Comparison of ENCODE assay signal across 8 cellular contexts in the genomic region with DNA sequence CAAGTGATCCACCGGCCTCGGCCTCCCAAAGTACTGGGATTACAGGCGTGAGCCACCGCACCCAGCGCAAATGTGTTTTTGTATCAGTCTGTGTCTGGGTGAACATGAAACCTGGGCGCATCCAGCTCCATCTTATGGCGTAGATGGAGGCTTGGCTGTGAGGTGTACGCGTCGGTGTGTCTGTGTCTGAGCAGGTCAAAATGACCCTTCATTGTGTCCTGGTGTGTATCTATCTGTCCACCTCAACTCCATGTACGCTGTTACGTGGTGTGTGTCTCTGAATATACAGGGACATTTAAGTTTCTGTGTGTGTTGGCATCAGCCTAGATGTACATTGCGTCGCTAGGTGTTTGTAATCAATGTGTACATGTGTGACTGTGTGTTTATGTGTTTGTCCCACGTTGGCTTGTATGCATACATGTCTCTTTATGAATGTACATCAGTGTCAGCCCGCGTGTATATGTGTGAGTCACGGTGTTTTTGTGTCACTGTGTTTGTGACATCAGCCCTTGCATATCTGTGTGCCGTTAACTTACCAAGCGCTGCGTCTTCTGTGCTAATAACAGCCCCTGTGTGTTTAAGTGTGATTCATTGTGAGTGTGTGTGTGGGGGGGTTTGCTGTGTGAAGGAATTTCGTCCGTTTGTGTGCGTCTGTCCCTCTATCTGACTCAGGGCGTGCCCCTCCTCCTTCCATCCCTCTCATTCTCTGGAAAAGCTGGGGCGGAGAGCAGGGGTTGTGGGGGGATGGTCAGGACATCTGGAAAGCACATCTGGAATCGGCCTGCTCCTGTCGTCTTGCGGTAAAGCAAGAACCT. TPM values are rescaled to one million over a fixed set of nuclear protein-coding genes. Genes with fewer than 3 reads are reported as not detected.
DNase-seq lines count a peak whose midpoint lies in the region; ATAC-seq and TF ChIP-seq lines count a peak whose summit lies in the region.

No MANE protein-coding gene starts in this region.

- H3K36me3 ChIP-seq in ES-I3 (ENCODE audit: insufficient read depth, low read length) = peaks cover 11% of the 10 kb centered on the region; the same call in 1 of the 2 replicates

- peaks cover 24% of the 10 kb centered on the region for H3K27me3 Mint-ChIP-seq in T-helper 17 cell

- TF ChIP-seq CTCF in cardiac fibroblast (IDR thresholded peaks at IDR 0.05; ENCODE audit: low read depth, low read length) = no peak

- peak overlapping the region; percentile 1 for H3K9ac ChIP-seq in ES-I3 (ENCODE audit: low read depth, low read length)

- H3K9me3 ChIP-seq in ES-I3 (ENCODE audit: control insufficient read depth, insufficient read depth, low read length) (no peaks in the 10 kb centered on the region), T-helper 17 cell (ENCODE audit: control insufficient read depth, low read length, poor library complexity, severe bottlenecking) (no peaks in the 10 kb centered on the region)

- peaks cover 5% of the 10 kb centered on the region for H3K36me3 Mint-ChIP-seq in T-helper 17 cell (ENCODE audit: low read depth)

- peak overlapping the region; percentile 86 for H3K27ac Mint-ChIP-seq in T-helper 17 cell

- peak; percentile 43 for ATAC-seq in T-helper 17 cell
- ATAC-seq in HG02852 (IDR thresholded peaks at IDR 0.05; ENCODE audit: unreplicated experiment) = no peak

- H3K4me3 ChIP-seq in cardiac fibroblast (replicated peaks in 1 of 2; ENCODE audit: low read depth in 2 of 2, low read length in 2 of 2) = peak overlapping the region; percentile 13 to 45

- H3K4me3 Mint-ChIP-seq in T-helper 17 cell = peak overlapping the region; percentile 91

- H3K4me1 Mint-ChIP-seq in T-helper 17 cell = peaks cover 23% of the 10 kb centered on the region

- DNase-seq in T-helper 17 cell (no peak), cardiac fibroblast (ENCODE audit: low read depth in 2 of 2) (peak; percentile 98 to 100), left kidney (ENCODE audit: low read depth, low spot score) (peak; percentile 85), DMS114 treated with DMSO at 0.1 percent for 48 hours (lab: John Stamatoyannopoulos, UW; ENCODE audit: unreplicated experiment) (no peak), NCI-H82 (lab: John Stamatoyannopoulos, UW) (no peak)
- peak; percentile 42 for DNase-seq in stimulated activated CD4-positive, alpha-beta T cell treated with anti-CD3 and anti-CD28 coated beads, Interleukin-4, amount 100 ng/mL, for 1 hour

- H3K4me1 ChIP-seq in ES-I3 (ENCODE audit: insufficient read depth, low read length) = peaks cover 41% of the 10 kb centered on the region

RNA-seq across cellular contexts. Expression of a gene that starts 6.4 kb away (rescaled TPM):
- total RNA-seq in T-helper 17 cell = under 1 TPM; 0.22 to 0.44 TPM

RNA-seq across cellular contexts. Expression of a gene that starts 32.4 kb away (rescaled TPM):
- 1 to 10 TPM in 1 of 2 donors, under 1 TPM in 1; 0.75 to 1.1 TPM for total RNA-seq in T-helper 17 cell

RNA-seq across cellular contexts. Expression of a gene that starts 38.7 kb away (rescaled TPM):
- total RNA-seq in T-helper 17 cell = 100 to 1,000 TPM; 316 to 329 TPM

Comparison
In these comparisons a context has a peak if more than half of its experiments do, and no peak if none do; other contexts are left out.
1. DNase-seq: peak in cardiac fibroblast (2 of 2), left kidney (single experiment) and stimulated activated CD4-positive, alpha-beta T cell treated with anti-CD3 and anti-CD28 coated beads, Interleukin-4, amount 100 ng/mL, for 1 hour (single experiment); none in T-helper 17 cell (0 of 3), DMS114 treated with DMSO at 0.1 percent for 48 hours (single experiment) and NCI-H82 (single experiment).